ENCODE assay signal across 1 cellular context in genomic region chr3:11543141-11543947, GRCh38.
TF ChIP-seq lines count a peak whose summit lies in the region.

No MANE protein-coding gene starts in this region.

TF ChIP-seq in H1, 55 proteins besides CTCF, POLR2A, EP300 and RAD21 (continued from another document):
- TF ChIP-seq BRCA1 (IDR thresholded peaks at IDR 0.05; ENCODE audit: low read depth, low read length) = no peak
- TF ChIP-seq YY1 (IDR thresholded peaks at IDR 0.05; ENCODE audit: low read depth, low read length) = no peak
- TF ChIP-seq, protein P1, sequence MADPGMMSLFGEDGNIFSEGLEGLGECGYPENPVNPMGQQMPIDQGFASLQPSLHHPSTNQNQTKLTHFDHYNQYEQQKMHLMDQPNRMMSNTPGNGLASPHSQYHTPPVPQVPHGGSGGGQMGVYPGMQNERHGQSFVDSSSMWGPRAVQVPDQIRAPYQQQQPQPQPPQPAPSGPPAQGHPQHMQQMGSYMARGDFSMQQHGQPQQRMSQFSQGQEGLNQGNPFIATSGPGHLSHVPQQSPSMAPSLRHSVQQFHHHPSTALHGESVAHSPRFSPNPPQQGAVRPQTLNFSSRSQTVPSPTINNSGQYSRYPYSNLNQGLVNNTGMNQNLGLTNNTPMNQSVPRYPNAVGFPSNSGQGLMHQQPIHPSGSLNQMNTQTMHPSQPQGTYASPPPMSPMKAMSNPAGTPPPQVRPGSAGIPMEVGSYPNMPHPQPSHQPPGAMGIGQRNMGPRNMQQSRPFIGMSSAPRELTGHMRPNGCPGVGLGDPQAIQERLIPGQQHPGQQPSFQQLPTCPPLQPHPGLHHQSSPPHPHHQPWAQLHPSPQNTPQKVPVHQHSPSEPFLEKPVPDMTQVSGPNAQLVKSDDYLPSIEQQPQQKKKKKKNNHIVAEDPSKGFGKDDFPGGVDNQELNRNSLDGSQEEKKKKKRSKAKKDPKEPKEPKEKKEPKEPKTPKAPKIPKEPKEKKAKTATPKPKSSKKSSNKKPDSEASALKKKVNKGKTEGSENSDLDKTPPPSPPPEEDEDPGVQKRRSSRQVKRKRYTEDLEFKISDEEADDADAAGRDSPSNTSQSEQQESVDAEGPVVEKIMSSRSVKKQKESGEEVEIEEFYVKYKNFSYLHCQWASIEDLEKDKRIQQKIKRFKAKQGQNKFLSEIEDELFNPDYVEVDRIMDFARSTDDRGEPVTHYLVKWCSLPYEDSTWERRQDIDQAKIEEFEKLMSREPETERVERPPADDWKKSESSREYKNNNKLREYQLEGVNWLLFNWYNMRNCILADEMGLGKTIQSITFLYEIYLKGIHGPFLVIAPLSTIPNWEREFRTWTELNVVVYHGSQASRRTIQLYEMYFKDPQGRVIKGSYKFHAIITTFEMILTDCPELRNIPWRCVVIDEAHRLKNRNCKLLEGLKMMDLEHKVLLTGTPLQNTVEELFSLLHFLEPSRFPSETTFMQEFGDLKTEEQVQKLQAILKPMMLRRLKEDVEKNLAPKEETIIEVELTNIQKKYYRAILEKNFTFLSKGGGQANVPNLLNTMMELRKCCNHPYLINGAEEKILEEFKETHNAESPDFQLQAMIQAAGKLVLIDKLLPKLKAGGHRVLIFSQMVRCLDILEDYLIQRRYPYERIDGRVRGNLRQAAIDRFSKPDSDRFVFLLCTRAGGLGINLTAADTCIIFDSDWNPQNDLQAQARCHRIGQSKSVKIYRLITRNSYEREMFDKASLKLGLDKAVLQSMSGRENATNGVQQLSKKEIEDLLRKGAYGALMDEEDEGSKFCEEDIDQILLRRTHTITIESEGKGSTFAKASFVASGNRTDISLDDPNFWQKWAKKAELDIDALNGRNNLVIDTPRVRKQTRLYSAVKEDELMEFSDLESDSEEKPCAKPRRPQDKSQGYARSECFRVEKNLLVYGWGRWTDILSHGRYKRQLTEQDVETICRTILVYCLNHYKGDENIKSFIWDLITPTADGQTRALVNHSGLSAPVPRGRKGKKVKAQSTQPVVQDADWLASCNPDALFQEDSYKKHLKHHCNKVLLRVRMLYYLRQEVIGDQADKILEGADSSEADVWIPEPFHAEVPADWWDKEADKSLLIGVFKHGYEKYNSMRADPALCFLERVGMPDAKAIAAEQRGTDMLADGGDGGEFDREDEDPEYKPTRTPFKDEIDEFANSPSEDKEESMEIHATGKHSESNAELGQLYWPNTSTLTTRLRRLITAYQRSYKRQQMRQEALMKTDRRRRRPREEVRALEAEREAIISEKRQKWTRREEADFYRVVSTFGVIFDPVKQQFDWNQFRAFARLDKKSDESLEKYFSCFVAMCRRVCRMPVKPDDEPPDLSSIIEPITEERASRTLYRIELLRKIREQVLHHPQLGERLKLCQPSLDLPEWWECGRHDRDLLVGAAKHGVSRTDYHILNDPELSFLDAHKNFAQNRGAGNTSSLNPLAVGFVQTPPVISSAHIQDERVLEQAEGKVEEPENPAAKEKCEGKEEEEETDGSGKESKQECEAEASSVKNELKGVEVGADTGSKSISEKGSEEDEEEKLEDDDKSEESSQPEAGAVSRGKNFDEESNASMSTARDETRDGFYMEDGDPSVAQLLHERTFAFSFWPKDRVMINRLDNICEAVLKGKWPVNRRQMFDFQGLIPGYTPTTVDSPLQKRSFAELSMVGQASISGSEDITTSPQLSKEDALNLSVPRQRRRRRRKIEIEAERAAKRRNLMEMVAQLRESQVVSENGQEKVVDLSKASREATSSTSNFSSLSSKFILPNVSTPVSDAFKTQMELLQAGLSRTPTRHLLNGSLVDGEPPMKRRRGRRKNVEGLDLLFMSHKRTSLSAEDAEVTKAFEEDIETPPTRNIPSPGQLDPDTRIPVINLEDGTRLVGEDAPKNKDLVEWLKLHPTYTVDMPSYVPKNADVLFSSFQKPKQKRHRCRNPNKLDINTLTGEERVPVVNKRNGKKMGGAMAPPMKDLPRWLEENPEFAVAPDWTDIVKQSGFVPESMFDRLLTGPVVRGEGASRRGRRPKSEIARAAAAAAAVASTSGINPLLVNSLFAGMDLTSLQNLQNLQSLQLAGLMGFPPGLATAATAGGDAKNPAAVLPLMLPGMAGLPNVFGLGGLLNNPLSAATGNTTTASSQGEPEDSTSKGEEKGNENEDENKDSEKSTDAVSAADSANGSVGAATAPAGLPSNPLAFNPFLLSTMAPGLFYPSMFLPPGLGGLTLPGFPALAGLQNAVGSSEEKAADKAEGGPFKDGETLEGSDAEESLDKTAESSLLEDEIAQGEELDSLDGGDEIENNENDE (IDR thresholded peaks at IDR 0.05; ENCODE audit: insufficient replicate concordance, low read length) = no peak
- no peak for TF ChIP-seq POLR2AphosphoS5 (IDR thresholded peaks at IDR 0.05; ENCODE audit: low read depth, low read length)
- no peak for TF ChIP-seq PHF8 (conservative IDR thresholded peaks at IDR 0.05; ENCODE audit: low read depth, low read length)
